In genomic region chr16:27242868-27243590, GRCh38 we compare ENCODE assay signal across 8 cellular contexts. TPM values are rescaled to one million over a fixed set of nuclear protein-coding genes. Genes with fewer than 3 reads are reported as not detected.
DNase-seq lines count a peak whose midpoint lies in the region; ATAC-seq and TF ChIP-seq lines count a peak whose summit lies in the region.

No MANE protein-coding gene starts in this region.

- H3K27ac Mint-ChIP-seq in naive thymus-derived CD8-positive, alpha-beta T cell, result peak overlapping the region; percentile 70 to 93 (median 90)

- DNase-seq in AG08395 (ENCODE audit: low spot score) (peak; percentile 63), HCEC 1CT (peak; percentile 99), UCSD-AML1 (lab: John Stamatoyannopoulos, UW; ENCODE audit: unreplicated experiment) (peak; percentile 66), erythroblast (lab: John Stamatoyannopoulos, UW) (no peak), activated gamma-delta T cell treated with Interleukin-2 at 50 U/mL for 16 hours (no peak), DMS53 (lab: John Stamatoyannopoulos, UW) (no peak)
- DNase-seq in naive thymus-derived CD8-positive, alpha-beta T cell, result peak in 3 of 10 donors; percentile 35 to 38 (median 36)

- peaks cover 0 to 20% (median 7%) of the 10 kb centered on the region in 3 donors for H3K36me3 Mint-ChIP-seq in naive thymus-derived CD8-positive, alpha-beta T cell

- no peaks in the 10 kb centered on the region for H3K9me3 Mint-ChIP-seq in naive thymus-derived CD8-positive, alpha-beta T cell

- peak; percentile 79 to 89 for ATAC-seq in naive thymus-derived CD8-positive, alpha-beta T cell
- no peak for ATAC-seq in HG03565 (IDR thresholded peaks at IDR 0.05; ENCODE audit: unreplicated experiment)

- POLR2A ChIA-PET in naive thymus-derived CD8-positive, alpha-beta T cell (lab: Charles Lee), result interaction anchor here (1.0 to 2.4 kb wide), 5 partner anchors 8 to 15 kb away, joined by 3 to 12 read pairs (median 9); no protein-coding TSS in a partner anchor

- peak; percentile 63 for TF ChIP-seq POLR2A in erythroblast (IDR thresholded peaks at IDR 0.05; ENCODE audit: low read length)

- no peaks in the 10 kb centered on the region for H3K27me3 Mint-ChIP-seq in naive thymus-derived CD8-positive, alpha-beta T cell

- H3K4me1 Mint-ChIP-seq in naive thymus-derived CD8-positive, alpha-beta T cell, result peaks cover 35 to 85% (median 68%) of the 10 kb centered on the region in 4 donors

- peak overlapping the region; percentile 38 to 79 (median 73) for H3K4me3 Mint-ChIP-seq in naive thymus-derived CD8-positive, alpha-beta T cell

RNA-seq across cellular contexts. Expression of gene NSMCE1, which starts 25.5 kb away (rescaled TPM):
- total RNA-seq in naive thymus-derived CD8-positive, alpha-beta T cell, result 10 to 100 TPM; 81.8 to 85.0 TPM
- polyA plus RNA-seq in naive thymus-derived CD8-positive, alpha-beta T cell, result 100 to 1,000 TPM; 177 to 209 (median 185) TPM

RNA-seq across cellular contexts. Expression of gene KDM8, which starts 39.7 kb away (rescaled TPM):
- total RNA-seq in naive thymus-derived CD8-positive, alpha-beta T cell, result 10 to 100 TPM; 27.7 to 35.0 TPM
- 1 to 10 TPM; 3.8 to 6.2 (median 5.6) TPM for polyA plus RNA-seq in naive thymus-derived CD8-positive, alpha-beta T cell

Comparison
In these comparisons a context has a peak if more than half of its experiments do, and no peak if none do; other contexts are left out.
1. DNase-seq: peak in AG08395 (single experiment), HCEC 1CT (single experiment) and UCSD-AML1 (single experiment); none in erythroblast (0 of 2), activated gamma-delta T cell treated with Interleukin-2 at 50 U/mL for 16 hours (single experiment) and DMS53 (single experiment).